Comparison of ENCODE assay signal across 8 cellular contexts in genomic region chr9:135504262-135505229, GRCh38. TPM values are rescaled to one million over a fixed set of nuclear protein-coding genes. Genes with fewer than 3 reads are reported as not detected.
DNase-seq lines count a peak whose midpoint lies in the region; ATAC-seq and TF ChIP-seq lines count a peak whose summit lies in the region.

No MANE protein-coding gene starts in this region.

- peaks cover 5% of the 10 kb centered on the region for H3K27me3 Mint-ChIP-seq in progenitor cell of endocrine pancreas

- H3K36me3 Mint-ChIP-seq in progenitor cell of endocrine pancreas (ENCODE audit: insufficient read depth), result peaks cover 2% of the 10 kb centered on the region

- ATAC-seq in GM21526 (IDR thresholded peaks at IDR 0.05; ENCODE audit: low FRiP score, unreplicated experiment), result no peak

- H3K9me3 Mint-ChIP-seq in progenitor cell of endocrine pancreas (ENCODE audit: low read depth), result peaks cover 4% of the 10 kb centered on the region

- DNase-seq in AG20443 (ENCODE audit: low spot score) (peak; percentile 83), GM19238 (ENCODE audit: insufficient read length, low spot score) (peak; percentile 41), germinal center (ENCODE audit: low spot score) (peak; percentile 75), progenitor cell of endocrine pancreas (ENCODE audit: low spot score, unreplicated experiment) (peak; percentile 39), NCI-H1930 (lab: John Stamatoyannopoulos, UW) (no peak)
- peak; percentile 24 for DNase-seq in activated gamma-delta T cell treated with anti-CD3 and anti-CD28 coated beads, Interleukin-2, amount 50 U/mL, for 16 hours (ENCODE audit: low read depth)

- peak; percentile 75 for TF ChIP-seq CTCF in progenitor cell of endocrine pancreas (IDR thresholded peaks at IDR 0.05; ENCODE audit: unreplicated experiment)

- no peak overlapping the region for H3K27ac Mint-ChIP-seq in progenitor cell of endocrine pancreas

- peak overlapping the region; percentile 19 for H3K4me3 Mint-ChIP-seq in progenitor cell of endocrine pancreas (ENCODE audit: low read depth)

- H3K4me1 Mint-ChIP-seq in progenitor cell of endocrine pancreas (ENCODE audit: low read depth), result peaks cover 7% of the 10 kb centered on the region

TF ChIP-seq in PFSK-1, 5 proteins besides CTCF, POLR2A, EP300 and RAD21:
- no peak for TF ChIP-seq SIN3A (IDR thresholded peaks at IDR 0.05; ENCODE audit: borderline replicate concordance, insufficient read depth, low read length)
- TF ChIP-seq POLR2AphosphoS5 (IDR thresholded peaks at IDR 0.05; ENCODE audit: low read depth, low read length), result 0 out of 2 replicates have a peak, but pooled peaks have one; percentile 12
- TF ChIP-seq FOXP2 (optimal IDR thresholded peaks at IDR 0.05; ENCODE audit: borderline replicate concordance, extremely low read depth, extremely low read length, insufficient read depth), result no peak

RNA-seq across cellular contexts. Expression of gene MRPS2, which starts 4.1 kb away (rescaled TPM):
- 472 TPM for polyA plus RNA-seq in PFSK-1 (2012; ENCODE audit: insufficient read length, low read depth)
- total RNA-seq in progenitor cell of endocrine pancreas, result 36.5 and 40.0 TPM in 2 replicates

RNA-seq across cellular contexts. Expression of gene LCN1, which starts 16.7 kb away (rescaled TPM):
- polyA plus RNA-seq in PFSK-1 (2012; ENCODE audit: insufficient read length, low read depth), result 3.8 TPM
- not detected in 2 replicates for total RNA-seq in progenitor cell of endocrine pancreas

RNA-seq across cellular contexts. Expression of gene PPP1R26, which starts 25.0 kb away (rescaled TPM):
- polyA plus RNA-seq in PFSK-1 (2012; ENCODE audit: insufficient read length, low read depth), result 31.7 TPM
- total RNA-seq in progenitor cell of endocrine pancreas, result 48.3 and 50.2 TPM in 2 replicates

RNA-seq across cellular contexts. Expression of gene OBP2A, which starts 41.4 kb away (rescaled TPM):
- 26.6 TPM for polyA plus RNA-seq in PFSK-1 (2012; ENCODE audit: insufficient read length, low read depth)
- total RNA-seq in progenitor cell of endocrine pancreas, result not detected in 2 replicates

RNA-seq across cellular contexts. Expression of gene PAEP, which starts 57.0 kb away (rescaled TPM):
- 358 TPM for polyA plus RNA-seq in PFSK-1 (2012; ENCODE audit: insufficient read length, low read depth)
- total RNA-seq in progenitor cell of endocrine pancreas, result not detected in 2 replicates

Comparison
In these comparisons a context has a peak if more than half of its experiments do, and no peak if none do; other contexts are left out.
1. DNase-seq: peak in AG20443 (single experiment), GM19238 (single experiment), activated gamma-delta T cell treated with anti-CD3 and anti-CD28 coated beads, Interleukin-2, amount 50 U/mL, for 16 hours (single experiment), germinal center (single experiment) and progenitor cell of endocrine pancreas (single experiment); none in NCI-H1930 (0 of 2).